Comparison of ENCODE assay signal across 12 cellular contexts in the genomic region with DNA sequence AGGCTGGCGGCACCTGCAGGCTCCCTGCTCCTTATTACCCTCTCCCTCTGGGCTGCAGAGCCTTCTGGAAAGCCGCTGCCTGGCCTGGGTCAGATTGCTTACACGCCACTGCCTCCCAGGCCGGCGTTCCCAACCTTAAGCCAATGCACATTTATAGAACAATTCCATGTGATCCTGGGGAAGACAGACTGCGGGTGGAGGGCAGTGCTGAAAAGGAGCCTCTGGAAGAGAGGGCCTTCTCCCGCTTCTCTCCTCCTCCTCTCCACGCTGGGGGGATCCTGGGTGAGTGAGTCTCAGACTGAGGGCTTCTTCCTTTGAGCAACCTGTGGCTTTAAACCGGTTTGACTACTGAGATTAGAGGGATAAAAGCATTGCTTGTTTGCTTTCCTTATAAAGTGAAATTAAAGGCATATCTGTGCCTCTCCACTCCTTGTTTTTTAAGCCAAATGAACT. TPM values are rescaled to one million over a fixed set of nuclear protein-coding genes. Genes with fewer than 3 reads are reported as not detected.
DNase-seq lines count a peak whose midpoint lies in the region; ATAC-seq, FAIRE-seq and TF ChIP-seq lines count a peak whose summit lies in the region.
"Had no signal": no experiment of that assay in that cellular context is flagged by ENCODE, and none has a peak within 500 bp of the region (broad histone marks: within the 10 kb centered on the region; RNA-seq: fewer than 3 reads in every experiment).

No MANE protein-coding gene starts in this region.

- H3K27me3 ChIP-seq in esophagus muscularis mucosa (no peaks in the 10 kb centered on the region), SJCRH30 (no peaks in the 10 kb centered on the region; the same call in 1 of the 2 replicates)
- H3K27me3 ChIP-seq in naive thymus-derived CD4-positive, alpha-beta T cell (ENCODE audit: control insufficient read depth in 2 of 2, insufficient read depth in 2 of 2, low read length in 2 of 2), result no peaks in the 10 kb centered on the region

- TF ChIP-seq CTCF in esophagus muscularis mucosa (IDR thresholded peaks at IDR 0.05) (peak in 1 of 3 experiments; percentile 15), mucosa of descending colon (IDR thresholded peaks at IDR 0.05) (no peak), type B pancreatic cell (conservative IDR thresholded peaks at IDR 0.05) (no peak)

- H3K27ac Mint-ChIP-seq in type B pancreatic cell, result peak overlapping the region; percentile 92
- H3K27ac Mint-ChIP-seq in naive thymus-derived CD4-positive, alpha-beta T cell, result no peak overlapping the region
- H3K27ac Mint-ChIP-seq: natural killer cell had no signal

- H3K4me1 Mint-ChIP-seq in type B pancreatic cell (ENCODE audit: unreplicated experiment), result peaks cover 28% of the 10 kb centered on the region
- peaks cover 0 to 4% (median 0%) of the 10 kb centered on the region in 7 donors for H3K4me1 Mint-ChIP-seq in naive thymus-derived CD4-positive, alpha-beta T cell
- H3K4me1 Mint-ChIP-seq: natural killer cell had no signal

- H3K4me3 ChIP-seq in esophagus muscularis mucosa, result peak overlapping the region; percentile 28 to 39 (median 34)
- no peak overlapping the region for H3K4me3 ChIP-seq in mucosa of descending colon
- no peak overlapping the region for H3K4me3 ChIP-seq in naive thymus-derived CD4-positive, alpha-beta T cell (ENCODE audit: low read length)
- H3K4me3 ChIP-seq in SJCRH30, result no peak overlapping the region

- peak; percentile 47 for TF ChIP-seq POLR2A in esophagus muscularis mucosa (IDR thresholded peaks at IDR 0.05; ENCODE audit: low read depth)

- H3K27ac ChIP-seq in esophagus muscularis mucosa (replicated peaks in 1 of 4), result peak overlapping the region; percentile 82 to 89 (median 84)
- H3K27ac ChIP-seq in naive thymus-derived CD4-positive, alpha-beta T cell (ENCODE audit: low read depth, low read length), result no peak overlapping the region
- no peak overlapping the region for H3K27ac ChIP-seq in SJCRH30

- H3K9me3 ChIP-seq in esophagus muscularis mucosa (no peaks in the 10 kb centered on the region), mucosa of descending colon (no peaks in the 10 kb centered on the region), SJCRH30 (replicated peaks) (no peaks in the 10 kb centered on the region)
- H3K9me3 ChIP-seq in naive thymus-derived CD4-positive, alpha-beta T cell (ENCODE audit: control insufficient read depth in 2 of 3, low read length in 3 of 3), result no peaks in the 10 kb centered on the region

- peak overlapping the region; percentile 70 for H3K4me3 Mint-ChIP-seq in type B pancreatic cell
- no peak overlapping the region for H3K4me3 Mint-ChIP-seq in naive thymus-derived CD4-positive, alpha-beta T cell
- H3K4me3 Mint-ChIP-seq: natural killer cell had no signal

- CTCF ChIA-PET in naive thymus-derived CD4-positive, alpha-beta T cell (lab: Charles Lee), result no interaction called here

- no peak for TF ChIP-seq EP300 in esophagus muscularis mucosa (IDR thresholded peaks at IDR 0.05)

- H3K36me3 Mint-ChIP-seq in type B pancreatic cell, result no peaks in the 10 kb centered on the region
- peaks cover 0 to 7% (median 0%) of the 10 kb centered on the region in 5 donors for H3K36me3 Mint-ChIP-seq in naive thymus-derived CD4-positive, alpha-beta T cell
- H3K36me3 Mint-ChIP-seq: natural killer cell had no signal

- H3K4me1 ChIP-seq in esophagus muscularis mucosa (peaks cover 3 to 69% (median 49%) of the 10 kb centered on the region in 4 donors), mucosa of descending colon (ENCODE audit: low read depth) (peaks cover 19% of the 10 kb centered on the region), SJCRH30 (no peaks in the 10 kb centered on the region)
- H3K4me1 ChIP-seq in naive thymus-derived CD4-positive, alpha-beta T cell (ENCODE audit: control insufficient read depth in 2 of 2, insufficient read depth in 2 of 2, low read length in 2 of 2), result no peaks in the 10 kb centered on the region

- peaks cover 4% of the 10 kb centered on the region for H3K9me3 Mint-ChIP-seq in type B pancreatic cell
- H3K9me3 Mint-ChIP-seq in naive thymus-derived CD4-positive, alpha-beta T cell, result peaks cover 0 to 10% (median 2%) of the 10 kb centered on the region in 11 donors
- H3K9me3 Mint-ChIP-seq: natural killer cell had no signal

- POLR2A ChIA-PET in naive thymus-derived CD4-positive, alpha-beta T cell (lab: Charles Lee), result no interaction called here

- intact Hi-C loops in esophagus muscularis mucosa (cut with DNase I) (no loop called here), mucosa of descending colon (cut with DNase I, micrococcal nuclease) (no loop called here)
- intact Hi-C loops in naive thymus-derived CD4-positive, alpha-beta T cell (cut with micrococcal nuclease), result no loop called here

- FAIRE-seq in frontal cortex (lab: Jason Lieb, UNC), result no peak

- ATAC-seq in mucosa of descending colon, result peak; percentile 82
- ATAC-seq in naive thymus-derived CD4-positive, alpha-beta T cell, result no peak
- ATAC-seq: natural killer cell had no signal

- 37% methylated on average over 9 of the region's 9 CpGs for WGBS in esophagus muscularis mucosa

- no peaks in the 10 kb centered on the region for H3K27me3 Mint-ChIP-seq in type B pancreatic cell
- peaks cover 8 to 41% (median 32%) of the 10 kb centered on the region in 5 donors for H3K27me3 Mint-ChIP-seq in naive thymus-derived CD4-positive, alpha-beta T cell

- peak; percentile 15 for DNase-seq in DMS 273 (lab: John Stamatoyannopoulos, UW; ENCODE audit: unreplicated experiment)
- DNase-seq in DMS 273 treated with DMSO at 0.1 percent for 48 hours (lab: John Stamatoyannopoulos, UW), result no peak
- DNase-seq in esophagus muscularis mucosa (ENCODE audit: extremely low spot score), result no peak
- peak; percentile 64 to 70 (median 68) for DNase-seq in mucosa of descending colon
- DNase-seq in type B pancreatic cell (ENCODE audit: extremely low spot score, unreplicated experiment), result no peak
- no peak for DNase-seq in frontal cortex (ENCODE audit: low spot score in 2 of 2)
- no peak for DNase-seq in naive thymus-derived CD4-positive, alpha-beta T cell
- DNase-seq in SJCRH30, result no peak
- DNase-seq: 8988T, natural killer cell, NCI-H1694 treated with DMSO at 0.1 percent for 48 hours, T-helper 2 cell had no signal

- no peaks in the 10 kb centered on the region for H3K36me3 ChIP-seq in esophagus muscularis mucosa
- no peaks in the 10 kb centered on the region for H3K36me3 ChIP-seq in mucosa of descending colon (ENCODE audit: low read depth)
- H3K36me3 ChIP-seq in naive thymus-derived CD4-positive, alpha-beta T cell (ENCODE audit: control insufficient read depth in 2 of 3, insufficient read depth in 3 of 3, low read length in 3 of 3), result no peaks in the 10 kb centered on the region
- H3K36me3 ChIP-seq in SJCRH30, result no peaks in the 10 kb centered on the region

RNA-seq across cellular contexts. Expression of a gene that starts 5.5 kb away (rescaled TPM):
- total RNA-seq in esophagus muscularis mucosa, result 10 to 100 TPM; 53.7 to 99.4 (median 75.6) TPM
- 100 to 1,000 TPM in 2 of 3 donors, 10 to 100 TPM in 1; 97.5 to 170 (median 133) TPM for total RNA-seq in mucosa of descending colon
- 67.0 and 71.2 TPM in 2 replicates for total RNA-seq in type B pancreatic cell (ENCODE audit: low replicate concordance)
- total RNA-seq in frontal cortex, result 14.7 TPM
- under 1 TPM in 1 of 5 experiments, not detected in 4; 0.16 TPM for total RNA-seq in naive thymus-derived CD4-positive, alpha-beta T cell
- polyA plus RNA-seq in naive thymus-derived CD4-positive, alpha-beta T cell, result not detected
- total RNA-seq in SJCRH30 (2014; rRNA removed; shearing (Covaris generic)), result 25.9 and 30.5 TPM in 2 replicates
- total RNA-seq: natural killer cell had no signal

RNA-seq across cellular contexts. Expression of a gene that starts 19.4 kb away (rescaled TPM):
- total RNA-seq in esophagus muscularis mucosa (10 to 100 TPM; 63.9 to 96.8 (median 82.0) TPM), mucosa of descending colon (10 to 100 TPM; 50.2 to 69.8 (median 62.2) TPM), type B pancreatic cell (ENCODE audit: low replicate concordance) (45.1 and 52.9 TPM in 2 replicates), frontal cortex (34.6 TPM)
- 10 to 100 TPM; 34.7 to 87.2 (median 69.4) TPM for total RNA-seq in naive thymus-derived CD4-positive, alpha-beta T cell
- 10 to 100 TPM; 41.5 to 57.0 TPM for polyA plus RNA-seq in naive thymus-derived CD4-positive, alpha-beta T cell
- total RNA-seq in SJCRH30 (2014; rRNA removed; shearing (Covaris generic)), result 85.3 and 87.2 TPM in 2 replicates

Comparison
In these comparisons a context has a peak if more than half of its experiments do, and no peak if none do; other contexts are left out.
1. DNase-seq: peak in DMS 273 (single experiment) and mucosa of descending colon (3 of 3); none in DMS 273 treated with DMSO at 0.1 percent for 48 hours (single experiment), esophagus muscularis mucosa (single experiment), type B pancreatic cell (single experiment), frontal cortex (0 of 2), naive thymus-derived CD4-positive, alpha-beta T cell (0 of 9) and SJCRH30 (0 of 2).
2. H3K27ac ChIP-seq: peak in esophagus muscularis mucosa (4 of 4); none in naive thymus-derived CD4-positive, alpha-beta T cell (single experiment) and SJCRH30 (single experiment).
3. H3K4me3 ChIP-seq: peak in esophagus muscularis mucosa (4 of 4); none in mucosa of descending colon (single experiment), naive thymus-derived CD4-positive, alpha-beta T cell (single experiment) and SJCRH30 (single experiment).
4. RNA of a gene that starts 5.5 kb away (total RNA-seq): 97.5 to 170 TPM in mucosa of descending colon, 53.7 to 99.4 TPM in esophagus muscularis mucosa, 67.0 to 71.2 TPM in type B pancreatic cell, 25.9 to 30.5 TPM in SJCRH30 and 14.7 TPM in frontal cortex (single experiment); 0.16 TPM in naive thymus-derived CD4-positive, alpha-beta T cell; every median in the first group is over 10 times any median in the second.